In genomic region chr12:53053223-53054111, GRCh38 we compare ENCODE assay signal across 8 cellular contexts. TPM values are rescaled to one million over a fixed set of nuclear protein-coding genes. Genes with fewer than 3 reads are reported as not detected.
A peak's percentile ranks its signal among the peaks of the same experiment; 100 is the strongest.
DNase-seq lines count a peak whose midpoint lies in the region; ATAC-seq lines count a peak whose summit lies in the region.

No MANE protein-coding gene starts in this region.

- intact Hi-C loops in left colon (cut with DNase I, micrococcal nuclease), result no loop called here

- H3K27ac ChIP-seq in cingulate gyrus (ENCODE audit: low read depth, low read length), result peak overlapping the region; percentile 98

- ATAC-seq in left colon (peak; percentile 66), HG03432 (IDR thresholded peaks at IDR 0.05; ENCODE audit: unreplicated experiment) (no peak), GM19035 (IDR thresholded peaks at IDR 0.05; ENCODE audit: unreplicated experiment) (no peak)

- DNase-seq in ELF-1 (ENCODE audit: low read depth, low spot score) (peak; percentile 88), NAMALWA (ENCODE audit: low spot score) (peak; percentile 76), left colon (peak; percentile 87 to 90)
- peak; percentile 51 for DNase-seq in activated CD4-positive, CD25-positive, alpha-beta regulatory T cell treated with anti-CD3 and anti-CD28 coated beads, Interleukin-2, amount 50 U/mL, for 72 hours
- peak; percentile 40 for DNase-seq in stimulated activated CD4-positive, alpha-beta T cell treated with anti-CD3 and anti-CD28 coated beads, Interleukin-2, amount 100 ng/mL, for 4 hours (ENCODE audit: low read depth)

RNA-seq across cellular contexts. Expression of gene TNS2, which starts 3.6 kb away (rescaled TPM):
- 10 to 100 TPM; 31.4 to 35.6 TPM for total RNA-seq in left colon

RNA-seq across cellular contexts. Expression of gene SPRYD3, which starts 25.7 kb away (rescaled TPM):
- total RNA-seq in left colon, result 10 to 100 TPM; 30.7 to 34.9 TPM

RNA-seq across cellular contexts. Expression of gene IGFBP6, which starts 44.0 kb away (rescaled TPM):
- total RNA-seq in left colon, result 10 to 100 TPM; 16.9 to 24.5 TPM

RNA-seq across cellular contexts. Expression of gene EIF4B, which starts 47.2 kb away (rescaled TPM):
- 100 to 1,000 TPM; 355 to 389 TPM for total RNA-seq in left colon

RNA-seq across cellular contexts. Expression of gene SOAT2, which starts 49.8 kb away (rescaled TPM):
- not detected for total RNA-seq in left colon
